In the genomic region with DNA sequence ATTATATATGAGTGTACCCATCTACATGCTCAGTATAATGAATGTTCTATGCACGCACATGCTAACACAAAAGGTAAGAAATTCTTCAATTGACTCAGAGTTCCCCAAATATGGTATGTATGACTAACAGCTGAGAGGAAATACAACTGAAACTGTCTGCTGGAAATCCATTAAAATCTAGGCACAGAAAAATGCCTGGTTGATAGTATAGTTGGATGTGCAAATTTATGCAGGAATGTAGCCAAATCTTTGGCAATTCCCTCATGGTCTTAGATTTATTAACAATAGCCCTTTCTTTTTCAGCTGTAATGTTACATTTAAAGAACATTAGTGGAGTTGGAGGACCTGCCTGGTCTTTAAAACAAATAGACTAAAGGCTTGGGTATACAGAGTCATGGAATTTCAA, we compare ENCODE assay signal across 8 cellular contexts. TPM values are rescaled to one million over a fixed set of nuclear protein-coding genes. Genes with fewer than 3 reads are reported as not detected.
DNase-seq lines count a peak whose midpoint lies in the region; ATAC-seq, FAIRE-seq and TF ChIP-seq lines count a peak whose summit lies in the region.

No MANE protein-coding gene starts in this region.

- POLR2A ChIA-PET in GM12878 (lab: Charles Lee) = interaction anchor here (0.5 to 0.7 kb wide), 2 partner anchors 30 to 118 kb away, joined by 3 to 6 read pairs; no protein-coding TSS in a partner anchor

- CTCF ChIA-PET in GM12878 (lab: Yijun Ruan, JAX) = interaction anchor here (1.3 to 1.6 kb wide), 2 partner anchors 209 to 361 kb away, joined by 3 to 5 read pairs; no protein-coding TSS in a partner anchor

- peak; percentile 84 for ATAC-seq in GM21423 (IDR thresholded peaks at IDR 0.05; ENCODE audit: unreplicated experiment)
- ATAC-seq in HG03558 (IDR thresholded peaks at IDR 0.05; ENCODE audit: extremely low read depth, unreplicated experiment) = peak; percentile 78
- peak; percentile 72 for ATAC-seq in GM12878
- ATAC-seq in mucosa of descending colon = no peak

- in situ Hi-C loops in GM12878 (cut with MboI) = no loop called here

- BruUV-seq in GM12878 (replicated peaks; lab: Mats Ljungman, UMichigan) = no TSS peak

- H3K27me3 ChIP-seq in GM12878 (replicated peaks in 1 of 2; ENCODE audit: control insufficient read depth in 2 of 2, insufficient read depth in 2 of 2, low read length in 1 of 2) = no peaks in the 10 kb centered on the region
- H3K27me3 ChIP-seq in colonic mucosa = no peaks in the 10 kb centered on the region

- RAD21 ChIA-PET in GM12878 (lab: Charles Lee; ENCODE audit: unreplicated experiment) = interaction anchor here (0.8 to 2.6 kb wide), 8 partner anchors 11 to 208 kb away, joined by 3 to 14 read pairs (median 4); no protein-coding TSS in a partner anchor

- H3K36me3 ChIP-seq in GM12878 (ENCODE audit: control insufficient read depth in 2 of 2, insufficient read depth in 2 of 2, low read length in 1 of 2) (peaks cover 0 to 4% of the 10 kb centered on the region in 2 experiments; a peak in 2 of 4 replicates), mucosa of descending colon (ENCODE audit: low read depth) (no peaks in the 10 kb centered on the region), colonic mucosa (no peaks in the 10 kb centered on the region)

- WGBS in GM12878 (ENCODE audit: insufficient coverage, insufficient replicate concordance, low lambda C conversion rate, missing lambda C conversion rate) = 52% methylated on average over 1 of the region's 1 CpG

- TF ChIP-seq CTCF in GM12864 (IDR thresholded peaks at IDR 0.05; ENCODE audit: low read depth, low read length, missing control alignments) (no peak), GM12878 (IDR thresholded peaks at IDR 0.05 in 2 of 3, conservative IDR thresholded peaks at IDR 0.05 in 1 of 3; ENCODE audit: control insufficient read depth in 2 of 3, extremely low read depth in 1 of 3, insufficient read depth in 1 of 3, low read depth in 3 of 3, low read length in 3 of 3) (no peak), mucosa of descending colon (IDR thresholded peaks at IDR 0.05) (no peak), colonic mucosa (IDR thresholded peaks at IDR 0.05) (no peak)

- H3K4me1 ChIP-seq in GM12878 (ENCODE audit: control insufficient read depth, insufficient read depth, low read length) = no peaks in the 10 kb centered on the region
- peaks cover 25% of the 10 kb centered on the region for H3K4me1 ChIP-seq in mucosa of descending colon (ENCODE audit: low read depth)
- no peaks in the 10 kb centered on the region for H3K4me1 ChIP-seq in colonic mucosa

- peak; percentile 75 for FAIRE-seq in GM12878 (lab: Jason Lieb, UNC)

- H3K4me2 ChIP-seq in GM12878 (ENCODE audit: control insufficient read depth, insufficient read depth) = peak overlapping the region; percentile 75

- H3K9me3 ChIP-seq in GM12878 (replicated peaks; ENCODE audit: control insufficient read depth, insufficient read depth, low read length) (no peaks in the 10 kb centered on the region; the same call in 2 of the 3 replicates), mucosa of descending colon (no peaks in the 10 kb centered on the region), colonic mucosa (no peaks in the 10 kb centered on the region)

- intact Hi-C loops in GM12878 (cut with micrococcal nuclease; ENCODE audit: unreplicated experiment) (no loop called here), mucosa of descending colon (cut with DNase I, micrococcal nuclease) (no loop called here), colonic mucosa (cut with DNase I) (loop anchor here (10.0 kb wide), 1 partner anchor 61 kb away; no protein-coding TSS in a partner anchor), cardiac septum (cut with DNase I) (no loop called here)

- H3K27ac ChIP-seq in GM12878 (ENCODE audit: control insufficient read depth, insufficient read depth) = peak overlapping the region; percentile 72
- H3K27ac ChIP-seq in colonic mucosa = no peak overlapping the region

- H2AFZ ChIP-seq in GM12878 (ENCODE audit: control insufficient read depth, low read depth, low read length) = no peak overlapping the region

- H3K9ac ChIP-seq in GM12878 (ENCODE audit: control insufficient read depth, insufficient read depth, low read length) (peak overlapping the region; percentile 4; the same call in 1 of the 2 replicates), colonic mucosa (ENCODE audit: low read depth in 2 of 2, low read length in 2 of 2) (no peak overlapping the region)

- no peak for TF ChIP-seq RAD21 in GM12878 (IDR thresholded peaks at IDR 0.05; ENCODE audit: insufficient read depth, low read depth, low read length)

- SMC1A ChIA-PET in GM12878 (lab: Charles Lee; ENCODE audit: uncharacterized antibody, unreplicated experiment) = interaction anchor here (0.8 to 2.5 kb wide), 8 partner anchors 60 to 209 kb away, joined by 3 to 20 read pairs (median 6); no protein-coding TSS in a partner anchor

- DNase-seq in GM12864 (ENCODE audit: low read depth) (peak; percentile 36), GM12878 (ENCODE audit: low read depth, low spot score) (peak; percentile 51), DMS153 (lab: John Stamatoyannopoulos, UW) (no peak), mucosa of descending colon (no peak), colonic mucosa (no peak), cardiac septum (ENCODE audit: low spot score) (no peak)

- TF ChIP-seq EP300 in GM12878 (IDR thresholded peaks at IDR 0.05; ENCODE audit: borderline replicate concordance in 1 of 2, control insufficient read depth in 1 of 2, low read depth in 2 of 2, low read length in 2 of 2) = peak; percentile 84 to 95

- TF ChIP-seq POLR2A in GM12878 (IDR thresholded peaks at IDR 0.05; ENCODE audit: low read depth, low read length) = no peak

- H4K20me1 ChIP-seq in GM12878 (ENCODE audit: control insufficient read depth, insufficient read depth) = no peaks in the 10 kb centered on the region

- no peak overlapping the region for H3K4me3 ChIP-seq in GM12864 (ENCODE audit: low read depth, low read length)
- peak overlapping the region; percentile 75; the same call in 1 of the 2 replicates for H3K4me3 ChIP-seq in GM12878
- no peak overlapping the region for H3K4me3 ChIP-seq in mucosa of descending colon
- no peak overlapping the region for H3K4me3 ChIP-seq in colonic mucosa

- peaks cover 89% of the 10 kb centered on the region for H3K79me2 ChIP-seq in GM12878 (ENCODE audit: control insufficient read depth, insufficient read depth, low read length)

TF ChIP-seq in GM12878, 131 proteins besides CTCF, POLR2A, EP300 and RAD21 (continues in another document):
- TF ChIP-seq TCF12 (IDR thresholded peaks at IDR 0.05; ENCODE audit: low read depth, low read length) (no peak), E4F1 (IDR thresholded peaks at IDR 0.05; ENCODE audit: borderline replicate concordance, partially characterized antibody) (no peak), EED (IDR thresholded peaks at IDR 0.05; ENCODE audit: low read depth) (peak; percentile 79), ZNF622 (IDR thresholded peaks at IDR 0.05) (no peak), WRNIP1 (IDR thresholded peaks at IDR 0.05; ENCODE audit: borderline replicate concordance, low read depth, low read length) (no peak)
- TF ChIP-seq, protein P1, sequence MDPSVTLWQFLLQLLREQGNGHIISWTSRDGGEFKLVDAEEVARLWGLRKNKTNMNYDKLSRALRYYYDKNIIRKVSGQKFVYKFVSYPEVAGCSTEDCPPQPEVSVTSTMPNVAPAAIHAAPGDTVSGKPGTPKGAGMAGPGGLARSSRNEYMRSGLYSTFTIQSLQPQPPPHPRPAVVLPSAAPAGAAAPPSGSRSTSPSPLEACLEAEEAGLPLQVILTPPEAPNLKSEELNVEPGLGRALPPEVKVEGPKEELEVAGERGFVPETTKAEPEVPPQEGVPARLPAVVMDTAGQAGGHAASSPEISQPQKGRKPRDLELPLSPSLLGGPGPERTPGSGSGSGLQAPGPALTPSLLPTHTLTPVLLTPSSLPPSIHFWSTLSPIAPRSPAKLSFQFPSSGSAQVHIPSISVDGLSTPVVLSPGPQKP (IDR thresholded peaks at IDR 0.05; ENCODE audit: low read depth, low read length) = peak; percentile 51; the same call in 1 of the 2 replicates

RNA-seq across cellular contexts. Expression of gene CAMK2D, which starts 5.5 kb away (rescaled TPM):
- 201 and 205 TPM in 2 replicates for total RNA-seq in GM12878 (2013; cell fraction: nucleolus; rRNA removed)
- total RNA-seq in GM12878 (2014; rRNA removed) (13.4 and 15.3 TPM in 2 replicates), GM12878 (2014; rRNA removed; fragmentation: Illumina TruSeq; extraction: Trizol) (18.1 and 19.4 TPM in 2 replicates), GM12878 (2021) (15.7 and 17.9 TPM in 2 replicates), mucosa of descending colon (10 to 100 TPM; 59.8 to 83.0 (median 77.3) TPM), colonic mucosa (100 to 1,000 TPM in 1 of 2 donors, 10 to 100 TPM in 1; 69.5 to 109 TPM), cardiac septum (217 TPM)
- 11.9 TPM for polyA plus RNA-seq in GM12878 (2011; ENCODE audit: low read depth)
- polyA plus RNA-seq in GM12878 (2011; rRNA removed) (88.5 and 121 TPM in 2 replicates), GM12878 (2014; fragmentation: Illumina TruSeq; extraction: Trizol) (15.2 and 17.5 TPM in 2 replicates), GM12878 (2014; fragmentation: Nextera tagmentation; extraction: Ambion mirVana) (10 to 100 TPM in 1 of 2 experiments, 1 to 10 TPM in 1; 6.9 to 10.2 TPM), GM12878 (2014; rRNA removed) (7.5 and 10.4 TPM in 2 replicates), GM12878 (2016; fragmentation: Nextera tagmentation; extraction: Ambion mirVana) (10 to 100 TPM; 10.8 to 12.3 TPM)
- 35.3 and 42.7 TPM in 2 replicates for polyA plus RNA-seq in GM12878 (2011; cell fraction: cytosol; rRNA removed)
- 83.0 and 83.1 TPM in 2 replicates for polyA plus RNA-seq in GM12878 (2011; cell fraction: nucleus; rRNA removed)
- 13.3 and 21.3 TPM in 2 replicates for polyA plus RNA-seq in GM12878 (2012)
- polyA minus RNA-seq in GM12878 (2011; rRNA and poly(A)+ RNA removed) = 125 and 156 TPM in 2 replicates
- 50.9 and 53.1 TPM in 2 replicates for polyA minus RNA-seq in GM12878 (2011; cell fraction: cytosol; rRNA and poly(A)+ RNA removed)
- polyA minus RNA-seq in GM12878 (2011; cell fraction: nucleus; rRNA and poly(A)+ RNA removed) = 254 and 438 TPM in 2 replicates

Comparison
In these comparisons a context has a peak if more than half of its experiments do, and no peak if none do; other contexts are left out.
1. DNase-seq: peak in GM12864 (single experiment) and GM12878 (single experiment); none in DMS153 (single experiment), mucosa of descending colon (0 of 3), colonic mucosa (single experiment) and cardiac septum (single experiment).